Comparison of ENCODE assay signal across 31 cellular contexts in genomic region chr6:161540532-161540931, GRCh38.
"Had no signal": no experiment of that assay in that cellular context is flagged by ENCODE, and none has a peak within 500 bp of the region (broad histone marks: within the 10 kb centered on the region; RNA-seq: fewer than 3 reads in every experiment).

No MANE protein-coding gene starts in this region.

- ATAC-seq: natural killer cell; psoas muscle; right cardiac atrium; sciatic nerve; stimulated activated memory B cell treated with anti-CD40 and anti-IgM and Interleukin-4, amounts not matched to agents 10 μg/mL and 1 μg/mL and 100 μg/mL, for 72 hours; stimulated activated naive CD8-positive, alpha-beta T cell treated with anti-CD3 and anti-CD28 coated beads, Interleukin-15, amount 100 ng/mL, for 72 hours; stimulated activated naive CD8-positive, alpha-beta T cell treated with anti-CD3 and anti-CD28 coated beads, Interleukin-15, Interleukin-2, amounts not matched to agents 100 U/mL and 50 U/mL, for 24 hours; upper lobe of right lung had no signal

- H3K4me3 ChIP-seq: neural progenitor cell, ovary, psoas muscle, skin epidermis, smooth muscle cell, spleen, suprapubic skin, testis, tibial artery, transverse colon, upper lobe of right lung, uterus had no signal

- H3K36me3 ChIP-seq: neural progenitor cell, ovary, spleen, suprapubic skin, tibial artery, transverse colon, upper lobe of right lung, uterus had no signal

- H3K4me1 ChIP-seq: neural progenitor cell, parathyroid adenoma, psoas muscle, spleen, suprapubic skin, testis, transverse colon, upper lobe of right lung, uterus had no signal

- DNase-seq: natural killer cell; occipital lobe; ovary; posterior cingulate gyrus; psoas muscle; right cardiac atrium; spleen; stimulated activated CD4-positive, alpha-beta T cell treated with anti-CD3 and anti-CD28 coated beads, Interleukin-12 subunit alpha, Interleukin-12 subunit beta, amount 100 ng/mL, for 4 hours; stimulated activated CD4-positive, alpha-beta T cell treated with anti-CD3 and anti-CD28 coated beads, Interleukin-1b, Interleukin-23, amount 100 ng/mL, for 48 hours; stimulated activated CD4-positive, alpha-beta T cell treated with anti-CD3 and anti-CD28 coated beads, Interleukin-4, amount 100 ng/mL, for 1 hour; stimulated activated CD4-positive, alpha-beta T cell treated with anti-CD3 and anti-CD28 coated beads, Interleukin-4, amount 100 ng/mL, for 4 hours; stimulated activated CD8-positive, alpha-beta memory T cell treated with anti-CD3 and anti-CD28 coated beads, Interleukin-4, amount 100 ng/mL, for 48 hours; stimulated activated naive CD4-positive, alpha-beta T cell; stimulated activated naive CD8-positive, alpha-beta T cell treated with anti-CD3 and anti-CD28 coated beads, Interleukin-15, amount 100 ng/mL, for 72 hours; stimulated activated naive CD8-positive, alpha-beta T cell treated with anti-CD3 and anti-CD28 coated beads, Interleukin-15, Interleukin-2, amounts not matched to agents 100 U/mL and 50 U/mL, for 24 hours; substantia nigra; testis; tibial artery; transverse colon; upper lobe of right lung; uterus had no signal

- H3K4me2 ChIP-seq: neural progenitor cell, smooth muscle cell had no signal

- H2AFZ ChIP-seq: neural progenitor cell, parathyroid adenoma had no signal

- H3K4me1 Mint-ChIP-seq: natural killer cell; stimulated activated memory B cell treated with anti-CD40 and anti-IgM and Interleukin-4, amounts not matched to agents 10 μg/mL and 1 μg/mL and 100 μg/mL, for 72 hours had no signal

- H3K27ac ChIP-seq: neural progenitor cell, ovary, parathyroid adenoma, psoas muscle, skin epidermis, spleen, suprapubic skin, testis, tibial artery, transverse colon, upper lobe of right lung, uterus had no signal

- H3K27me3 ChIP-seq: neural progenitor cell, ovary, spleen, suprapubic skin, testis, tibial artery, transverse colon, upper lobe of right lung, uterus had no signal

- H3K9me3 Mint-ChIP-seq: natural killer cell; nephron; neural progenitor cell; stimulated activated memory B cell treated with anti-CD40 and anti-IgM and Interleukin-4, amounts not matched to agents 10 μg/mL and 1 μg/mL and 100 μg/mL, for 72 hours; stimulated activated naive CD8-positive, alpha-beta T cell treated with anti-CD3 and anti-CD28 coated beads, Interleukin-15, amount 100 ng/mL, for 72 hours; type B pancreatic cell had no signal

- H3K27me3 Mint-ChIP-seq: progenitor cell of endocrine pancreas; stimulated activated memory B cell treated with anti-CD40 and anti-IgM and Interleukin-4, amounts not matched to agents 10 μg/mL and 1 μg/mL and 100 μg/mL, for 72 hours; stimulated activated naive CD8-positive, alpha-beta T cell treated with anti-CD3 and anti-CD28 coated beads, Interleukin-15, amount 100 ng/mL, for 72 hours; type B pancreatic cell had no signal

- H3K9me3 ChIP-seq: ovary, psoas muscle, spleen, suprapubic skin, testis, tibial artery, transverse colon, upper lobe of right lung, uterus had no signal

- H3K9ac ChIP-seq: neural progenitor cell, parathyroid adenoma had no signal

- H3K36me3 Mint-ChIP-seq: natural killer cell; neural progenitor cell; stimulated activated memory B cell treated with anti-CD40 and anti-IgM and Interleukin-4, amounts not matched to agents 10 μg/mL and 1 μg/mL and 100 μg/mL, for 72 hours; type B pancreatic cell had no signal

- H3K4me3 Mint-ChIP-seq: natural killer cell; nephron; neural progenitor cell; stimulated activated memory B cell treated with anti-CD40 and anti-IgM and Interleukin-4, amounts not matched to agents 10 μg/mL and 1 μg/mL and 100 μg/mL, for 72 hours; stimulated activated naive CD8-positive, alpha-beta T cell treated with anti-CD3 and anti-CD28 coated beads, Interleukin-15, amount 100 ng/mL, for 72 hours; type B pancreatic cell had no signal

- H3K79me2 ChIP-seq: parathyroid adenoma had no signal
